ENCODE assay signal across 12 cellular contexts in genomic region chr17:41885733-41886132, GRCh38. TPM values are rescaled to one million over a fixed set of nuclear protein-coding genes. Genes with fewer than 3 reads are reported as not detected.
DNase-seq lines count a peak whose midpoint lies in the region; ATAC-seq and TF ChIP-seq lines count a peak whose summit lies in the region.
"Had no signal": no experiment of that assay in that cellular context is flagged by ENCODE, and none has a peak within 500 bp of the region (broad histone marks: within the 10 kb centered on the region; RNA-seq: fewer than 3 reads in every experiment).

No MANE protein-coding gene starts in this region.

- peak; percentile 63 for TF ChIP-seq RAD21 in SK-N-SH (IDR thresholded peaks at IDR 0.05; ENCODE audit: low read length)

- POLR2A ChIA-PET in A673 (lab: Charles Lee; ENCODE audit: low non-redundant PET), result no interaction called here
- POLR2A ChIA-PET in SK-N-SH (lab: Yijun Ruan, JAX), result interaction anchor here (0.7 kb wide), 1 partner anchor 15 kb away, joined by 3 read pairs; no protein-coding TSS in a partner anchor

- H3K9ac ChIP-seq in SK-N-SH, result no peak overlapping the region

- peaks cover 57% of the 10 kb centered on the region for H3K36me3 ChIP-seq in A673 (ENCODE audit: insufficient read depth, low read length, poor library complexity, severe bottlenecking)
- H3K36me3 ChIP-seq in SK-N-SH (replicated peaks in 1 of 2; ENCODE audit: control insufficient read depth in 1 of 2, insufficient read depth in 2 of 2, low read length in 1 of 2), result peaks cover 59 to 84% of the 10 kb centered on the region in 2 experiments
- peaks cover 85 to 90% of the 10 kb centered on the region in 2 donors for H3K36me3 ChIP-seq in ascending aorta

- H3K27ac ChIP-seq in A673 (ENCODE audit: low read depth, low read length, poor library complexity, severe bottlenecking) (no peak overlapping the region), SK-N-SH (ENCODE audit: low read depth in 2 of 2, low read length in 1 of 2) (no peak overlapping the region), ascending aorta (no peak overlapping the region)

- BruUV-seq in A673 (replicated peaks; lab: Mats Ljungman, UMichigan), result no TSS peak

- no peak overlapping the region for H3K4me3 ChIP-seq in A673 (ENCODE audit: low read depth, low read length, poor library complexity, severe bottlenecking)
- H3K4me3 ChIP-seq in SK-N-SH (ENCODE audit: low read depth in 2 of 2, low read length in 1 of 2), result no peak overlapping the region
- H3K4me3 ChIP-seq in ascending aorta, result no peak overlapping the region
- H3K4me3 ChIP-seq: MG63 had no signal

- intact Hi-C loops in A673 (cut with micrococcal nuclease; ENCODE audit: unreplicated experiment), result loop anchor here (10.0 kb wide), 1 partner anchor 151 kb away; the partner anchor contains the start of gene HAP1
- intact Hi-C loops in ascending aorta (cut with DNase I), result no loop called here

- H3K9me2 ChIP-seq in SK-N-SH, result no peaks in the 10 kb centered on the region

- 90% methylated on average over 6 of the region's 6 CpGs for WGBS in SK-N-SH (ENCODE audit: low lambda C conversion rate)

- ATAC-seq in HG03095 (IDR thresholded peaks at IDR 0.05; ENCODE audit: unreplicated experiment), result no peak
- ATAC-seq: natural killer cell treated with Interleukin-12 subunit alpha and Interleukin-12 subunit beta and Interleukin-15 and Interleukin-18, amount 100 ng/mL, for 72 hours had no signal

- H3K4me2 ChIP-seq in SK-N-SH, result no peak overlapping the region

- no peaks in the 10 kb centered on the region for H3K4me1 ChIP-seq in A673 (ENCODE audit: insufficient read depth, low read length, poor library complexity, severe bottlenecking)
- H3K4me1 ChIP-seq in SK-N-SH (ENCODE audit: control insufficient read depth in 1 of 2, insufficient read depth in 2 of 2, low read depth in 1 of 2, low read length in 1 of 2), result no peaks in the 10 kb centered on the region
- no peaks in the 10 kb centered on the region for H3K4me1 ChIP-seq in ascending aorta

- H3K79me2 ChIP-seq in SK-N-SH (ENCODE audit: insufficient read depth), result peaks cover 32% of the 10 kb centered on the region; the same call in 1 of the 2 replicates

- H2AFZ ChIP-seq in SK-N-SH (ENCODE audit: low read depth), result no peak overlapping the region

- H4K20me1 ChIP-seq in SK-N-SH (ENCODE audit: insufficient read depth), result no peaks in the 10 kb centered on the region

- no peak for TF ChIP-seq EP300 in SK-N-SH (IDR thresholded peaks at IDR 0.05; ENCODE audit: borderline replicate concordance in 1 of 2, low read depth in 1 of 2, low read length in 1 of 2)

- H3F3A ChIP-seq in SK-N-SH (replicated peaks; ENCODE audit: insufficient read depth), result peaks cover 9% of the 10 kb centered on the region

- H3K9me3 ChIP-seq in A673 (ENCODE audit: low read depth, low read length, poor library complexity, severe bottlenecking), result no peaks in the 10 kb centered on the region
- H3K9me3 ChIP-seq in SK-N-SH, result no peaks in the 10 kb centered on the region
- no peaks in the 10 kb centered on the region for H3K9me3 ChIP-seq in ascending aorta
- H3K9me3 ChIP-seq: MG63 had no signal

- TF ChIP-seq CTCF in A673 (conservative IDR thresholded peaks at IDR 0.05; ENCODE audit: low read depth, low read length) (0 out of 2 replicates have a peak, but pooled peaks have one; percentile 17), GM12873 (IDR thresholded peaks at IDR 0.05; ENCODE audit: insufficient read depth, low read depth, low read length, missing control alignments) (peak; percentile 33), SK-N-SH (IDR thresholded peaks at IDR 0.05) (peak; percentile 37), ascending aorta (IDR thresholded peaks at IDR 0.05) (no peak)

- CTCF ChIA-PET in A673 (lab: Charles Lee) (no interaction called here), SK-N-SH (lab: Yijun Ruan, JAX) (interaction anchor here (0.6 to 1.5 kb wide), 4 partner anchors 9 to 148 kb away, joined by 3 to 4 read pairs (median 3); partner anchors contain the start of gene P3H4)

- DNase-seq in A673 (ENCODE audit: low spot score) (peak; percentile 6), SK-N-SH (peak; percentile 50), iPS-NIHi11 (ENCODE audit: low spot score) (peak; percentile 39), DMS79 (lab: John Stamatoyannopoulos, UW) (no peak), NCI-H146 (lab: John Stamatoyannopoulos, UW) (no peak), ascending aorta (ENCODE audit: low spot score in 2 of 2) (no peak)
- DNase-seq: caudate nucleus, glutamatergic neuron, MG63 had no signal

- H3K27me3 ChIP-seq in A673 (replicated peaks; ENCODE audit: insufficient read depth, low read depth, low read length, poor library complexity) (no peaks in the 10 kb centered on the region), SK-N-SH (ENCODE audit: insufficient read depth) (no peaks in the 10 kb centered on the region), ascending aorta (no peaks in the 10 kb centered on the region)
- H3K27me3 ChIP-seq: MG63 had no signal

TF ChIP-seq in SK-N-SH, 30 proteins besides CTCF, POLR2A, EP300 and RAD21 (continues in another document):
- TF ChIP-seq MAX (IDR thresholded peaks at IDR 0.05; ENCODE audit: low read depth) (no peak), FOXJ3 (CRISPR knock-in tag; IDR thresholded peaks at IDR 0.05) (no peak), SMC3 (IDR thresholded peaks at IDR 0.05; ENCODE audit: low read depth, low read length) (no peak), POLR2AphosphoS5 (IDR thresholded peaks at IDR 0.05; ENCODE audit: low read depth, low read length) (no peak), NRF1 (IDR thresholded peaks at IDR 0.05; ENCODE audit: low read depth, low read length) (no peak), RFX5 (IDR thresholded peaks at IDR 0.05; ENCODE audit: low read length) (no peak), EZH2phosphoT487 (IDR thresholded peaks at IDR 0.05; ENCODE audit: borderline replicate concordance, low read depth) (no peak), USF1 (IDR thresholded peaks at IDR 0.05; ENCODE audit: borderline replicate concordance, low read depth) (no peak), TEAD4 (IDR thresholded peaks at IDR 0.05; ENCODE audit: borderline replicate concordance, insufficient read depth) (no peak), ZBTB33 (IDR thresholded peaks at IDR 0.05; ENCODE audit: borderline replicate concordance, low read depth) (no peak), SIN3A (IDR thresholded peaks at IDR 0.05; ENCODE audit: borderline replicate concordance, low read depth, low read length) (no peak), FOXM1 (IDR thresholded peaks at IDR 0.05; ENCODE audit: low read depth) (no peak), TAF1 (IDR thresholded peaks at IDR 0.05; ENCODE audit: borderline replicate concordance, low read depth, low read length) (no peak), GABPA (IDR thresholded peaks at IDR 0.05; ENCODE audit: low read depth) (no peak)

RNA-seq across cellular contexts. Expression of gene KLHL11, which starts 20.5 kb away (rescaled TPM):
- 10.8 and 12.0 TPM in 2 replicates for total RNA-seq in A673 (2021)
- polyA plus RNA-seq in SK-N-SH (2012; rRNA removed), result 2.6 and 3.0 TPM in 2 replicates
- 2.2 and 2.7 TPM in 2 replicates for polyA plus RNA-seq in SK-N-SH (2012; cell fraction: cytosol; rRNA removed)
- polyA plus RNA-seq in SK-N-SH (2012; cell fraction: nucleus; rRNA removed), result 2.0 and 2.9 TPM in 2 replicates
- 8.9 TPM for total RNA-seq in ascending aorta

RNA-seq across cellular contexts. Expression of gene ACLY, which starts 33.0 kb away (rescaled TPM):
- total RNA-seq in A673 (2021) (175 and 191 TPM in 2 replicates), ascending aorta (64.4 TPM)
- polyA plus RNA-seq in SK-N-SH (2012; rRNA removed), result 161 and 163 TPM in 2 replicates
- polyA plus RNA-seq in SK-N-SH (2012; cell fraction: cytosol; rRNA removed), result 104 and 131 TPM in 2 replicates
- polyA plus RNA-seq in SK-N-SH (2012; cell fraction: nucleus; rRNA removed), result 133 and 176 TPM in 2 replicates

RNA-seq across cellular contexts. Expression of gene ODAD4, which starts 44.7 kb away (rescaled TPM):
- total RNA-seq in A673 (2021) (0.97 and 1.8 TPM in 2 replicates), ascending aorta (not detected)
- 1.1 and 1.6 TPM in 2 replicates for polyA plus RNA-seq in SK-N-SH (2012; rRNA removed)
- polyA plus RNA-seq in SK-N-SH (2012; cell fraction: cytosol; rRNA removed), result 1.2 and 1.3 TPM in 2 replicates
- 5.3 and 5.7 TPM in 2 replicates for polyA plus RNA-seq in SK-N-SH (2012; cell fraction: nucleus; rRNA removed)

RNA-seq across cellular contexts. Expression of gene KLHL10, which starts 48.1 kb away (rescaled TPM):
- total RNA-seq in A673 (2021) (not detected in 2 replicates), ascending aorta (not detected)
- 0.02 and 0.03 TPM in 2 replicates for polyA plus RNA-seq in SK-N-SH (2012; rRNA removed)
- polyA plus RNA-seq in SK-N-SH (2012; cell fraction: cytosol; rRNA removed), result 0.04 and 0.05 TPM in 2 replicates
- 0.30 and 0.42 TPM in 2 replicates for polyA plus RNA-seq in SK-N-SH (2012; cell fraction: nucleus; rRNA removed)
- total RNA-seq: natural killer cell treated with Interleukin-12 subunit alpha and Interleukin-12 subunit beta and Interleukin-15 and Interleukin-18, amount 100 ng/mL, for 72 hours had no signal

RNA-seq across cellular contexts. Expression of gene NT5C3B, which starts 49.7 kb away (rescaled TPM):
- 46.7 and 50.7 TPM in 2 replicates for total RNA-seq in A673 (2021)
- polyA plus RNA-seq in SK-N-SH (2012; rRNA removed), result 87.4 and 98.0 TPM in 2 replicates
- 105 and 106 TPM in 2 replicates for polyA plus RNA-seq in SK-N-SH (2012; cell fraction: cytosol; rRNA removed)
- 85.1 and 94.9 TPM in 2 replicates for polyA plus RNA-seq in SK-N-SH (2012; cell fraction: nucleus; rRNA removed)
- total RNA-seq in ascending aorta, result 36.7 TPM

Comparison
In these comparisons a context has a peak if more than half of its experiments do, and no peak if none do; other contexts are left out.
1. DNase-seq: peak in A673 (single experiment), SK-N-SH (single experiment) and iPS-NIHi11 (single experiment); none in DMS79 (single experiment), NCI-H146 (single experiment) and ascending aorta (0 of 2).
2. CTCF ChIP-seq: peak in A673 (single experiment), GM12873 (single experiment) and SK-N-SH (single experiment); none in ascending aorta (0 of 3).